Comparison of ENCODE assay signal across 12 cellular contexts in the genomic region with DNA sequence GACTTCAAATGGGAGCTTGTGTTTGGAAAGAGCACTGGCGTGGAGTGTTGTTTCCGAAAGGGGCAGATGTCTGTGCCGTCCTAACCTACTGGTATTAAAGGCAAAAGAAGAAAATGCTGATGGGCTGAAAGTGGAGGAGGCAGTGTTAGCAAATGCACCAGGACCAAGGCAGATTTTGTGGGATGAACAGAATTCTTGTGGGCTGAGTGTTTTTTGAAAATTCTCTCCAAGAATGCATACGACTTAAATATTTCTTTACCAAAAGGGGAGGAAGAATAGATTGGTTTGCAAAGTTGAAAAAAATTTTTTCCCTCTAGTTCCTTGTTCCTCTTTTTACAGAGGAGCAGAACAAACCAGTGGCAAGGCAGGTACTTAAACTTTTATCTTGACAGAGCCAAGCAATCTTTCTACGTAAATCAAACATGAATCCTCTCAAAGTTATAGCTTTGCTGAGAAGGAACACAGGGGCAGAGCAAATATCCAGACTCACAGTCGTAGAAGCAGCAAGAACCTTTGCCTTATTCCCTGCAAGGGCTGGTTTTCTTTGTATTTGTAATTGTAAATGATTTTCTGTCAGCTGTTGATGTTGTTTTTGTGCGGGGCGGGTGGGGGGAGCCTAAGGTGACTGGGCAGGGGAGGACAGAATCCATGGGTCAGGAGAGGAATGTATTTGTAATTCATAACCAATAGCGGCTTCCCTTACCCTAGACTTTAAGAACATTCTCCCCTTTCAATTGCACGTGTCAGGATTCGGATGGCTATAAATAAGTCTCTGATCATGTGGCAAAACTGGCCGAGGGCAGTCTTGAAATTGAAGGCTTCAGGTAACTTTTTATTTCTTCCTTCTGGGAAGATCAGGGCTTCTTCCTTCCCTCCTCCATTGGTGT. TPM values are rescaled to one million over a fixed set of nuclear protein-coding genes. Genes with fewer than 3 reads are reported as not detected.
A peak's percentile ranks its signal among the peaks of the same experiment; 100 is the strongest.
DNase-seq lines count a peak whose midpoint lies in the region; ATAC-seq, FAIRE-seq and TF ChIP-seq lines count a peak whose summit lies in the region.
"Had no signal": no experiment of that assay in that cellular context is flagged by ENCODE, and none has a peak within 500 bp of the region (broad histone marks: within the 10 kb centered on the region; RNA-seq: fewer than 3 reads in every experiment).

No MANE protein-coding gene starts in this region.

- H3K4me1 Mint-ChIP-seq in mesothelial cell of epicardium: peaks cover 26% of the 10 kb centered on the region
- peaks cover 13% of the 10 kb centered on the region for H3K4me1 Mint-ChIP-seq in activated naive CD8-positive, alpha-beta T cell treated with anti-CD3 and anti-CD28 coated beads, Interleukin-2, amount 50 U/mL, for 24 hours

- no peaks in the 10 kb centered on the region for H3K27me3 Mint-ChIP-seq in mesothelial cell of epicardium (ENCODE audit: low read depth)
- H3K27me3 Mint-ChIP-seq in activated naive CD8-positive, alpha-beta T cell treated with anti-CD3 and anti-CD28 coated beads, Interleukin-2, amount 50 U/mL, for 24 hours: peaks cover 13% of the 10 kb centered on the region

- no peaks in the 10 kb centered on the region for H3K36me3 Mint-ChIP-seq in mesothelial cell of epicardium
- H3K36me3 Mint-ChIP-seq in activated naive CD8-positive, alpha-beta T cell treated with anti-CD3 and anti-CD28 coated beads, Interleukin-2, amount 50 U/mL, for 24 hours (ENCODE audit: low read depth): peaks cover 3% of the 10 kb centered on the region
- H3K36me3 Mint-ChIP-seq: activated naive CD4-positive, alpha-beta T cell treated with anti-CD3 and anti-CD28 coated beads, Interleukin-2, amount 50 U/mL, for 24 hours had no signal

- no peak for TF ChIP-seq CTCF in mesothelial cell of epicardium (IDR thresholded peaks at IDR 0.05; ENCODE audit: unreplicated experiment)
- TF ChIP-seq CTCF in D721Med (IDR thresholded peaks at IDR 0.05; ENCODE audit: insufficient read depth, missing control alignments): no peak

- no peak for FAIRE-seq in D721Med (lab: Jason Lieb, UNC)

- DNase-seq in COLO668 (lab: John Stamatoyannopoulos, UW; ENCODE audit: unreplicated experiment) (peak; percentile 42), Kasumi-1 (lab: John Stamatoyannopoulos, UW) (peak; percentile 49 to 58), astrocyte of the hippocampus (ENCODE audit: low read depth, low spot score) (peak; percentile 93), mesothelial cell of epicardium (ENCODE audit: low spot score in 2 of 2, unreplicated experiment in 2 of 2) (peak in 1 of 2 experiments; percentile 11), D721Med (ENCODE audit: insufficient read length, low spot score) (no peak), cerebellar nuclear complex (lab: John Stamatoyannopoulos, UW) (no peak), 8988T (no peak)
- no peak for DNase-seq in activated naive CD8-positive, alpha-beta T cell treated with anti-CD3 and anti-CD28 coated beads, Interleukin-2, amount 50 U/mL, for 24 hours
- DNase-seq: GDM1, NCI-H1105 treated with DMSO at 0.1 percent for 48 hours had no signal

- peak overlapping the region; percentile 24 for H3K27ac Mint-ChIP-seq in mesothelial cell of epicardium
- H3K27ac Mint-ChIP-seq in activated naive CD8-positive, alpha-beta T cell treated with anti-CD3 and anti-CD28 coated beads, Interleukin-2, amount 50 U/mL, for 24 hours: no peak overlapping the region
- H3K27ac Mint-ChIP-seq: activated naive CD4-positive, alpha-beta T cell treated with anti-CD3 and anti-CD28 coated beads, Interleukin-2, amount 50 U/mL, for 24 hours had no signal

- no peak overlapping the region for H3K4me3 Mint-ChIP-seq in mesothelial cell of epicardium
- no peak overlapping the region for H3K4me3 Mint-ChIP-seq in activated naive CD8-positive, alpha-beta T cell treated with anti-CD3 and anti-CD28 coated beads, Interleukin-2, amount 50 U/mL, for 24 hours
- H3K4me3 Mint-ChIP-seq: activated naive CD4-positive, alpha-beta T cell treated with anti-CD3 and anti-CD28 coated beads, Interleukin-2, amount 50 U/mL, for 24 hours had no signal

- ATAC-seq in activated naive CD8-positive, alpha-beta T cell treated with anti-CD3 and anti-CD28 coated beads, Interleukin-2, amount 50 U/mL, for 24 hours: no peak

- peaks cover 5% of the 10 kb centered on the region for H3K9me3 Mint-ChIP-seq in mesothelial cell of epicardium
- H3K9me3 Mint-ChIP-seq in activated naive CD8-positive, alpha-beta T cell treated with anti-CD3 and anti-CD28 coated beads, Interleukin-2, amount 50 U/mL, for 24 hours: peaks cover 6% of the 10 kb centered on the region
- H3K9me3 Mint-ChIP-seq: activated naive CD4-positive, alpha-beta T cell treated with anti-CD3 and anti-CD28 coated beads, Interleukin-2, amount 50 U/mL, for 24 hours had no signal

RNA-seq across cellular contexts. Expression of a gene that starts 16.6 kb away (rescaled TPM):
- 0.18 to 1.1 TPM (median 0.53 TPM) in 3 replicates for total RNA-seq in mesothelial cell of epicardium
- total RNA-seq: T-helper 1 cell treated with Interleukin-12 subunit alpha and Interleukin-12 subunit beta and Interleukin-4 antibody, amounts not matched to agents 30 ng/mL and 1 ng/mL, for 36 hours had no signal

Comparison
In these comparisons a context has a peak if more than half of its experiments do, and no peak if none do; other contexts are left out.
1. DNase-seq: peak in COLO668 (single experiment), Kasumi-1 (2 of 2) and astrocyte of the hippocampus (single experiment); none in D721Med (single experiment), cerebellar nuclear complex (0 of 2), activated naive CD8-positive, alpha-beta T cell treated with anti-CD3 and anti-CD28 coated beads, Interleukin-2, amount 50 U/mL, for 24 hours (single experiment) and 8988T (single experiment).